In the genomic region with DNA sequence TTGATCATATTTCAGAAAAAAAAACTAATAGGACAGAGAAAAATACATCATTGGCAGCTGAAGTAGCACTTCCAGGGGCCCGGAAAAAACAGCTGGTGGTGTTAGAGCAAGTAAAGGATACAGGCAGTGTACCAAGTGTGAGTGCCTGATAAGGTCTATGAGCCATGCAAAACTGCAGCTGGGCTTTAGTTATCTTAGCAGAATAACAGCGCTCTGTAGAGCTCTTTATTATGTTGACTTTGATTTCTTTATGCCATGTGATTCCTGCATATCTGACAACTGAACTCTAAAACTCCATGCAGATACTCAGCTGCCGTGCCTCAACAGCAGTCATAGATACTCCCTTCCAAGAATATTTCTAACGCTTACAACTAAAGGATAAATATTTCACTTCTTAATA, we compare ENCODE assay signal across 31 cellular contexts.
"Had no signal": no experiment of that assay in that cellular context is flagged by ENCODE, and none has a peak within 500 bp of the region (broad histone marks: within the 10 kb centered on the region; RNA-seq: fewer than 3 reads in every experiment).

No MANE protein-coding gene starts in this region.

- FAIRE-seq: colon, TTC549 had no signal

- DNase-seq: activated B cell treated with CpG ODN at 0.5 μM for 24 hours; activated CD4-positive, alpha-beta memory T cell treated with anti-CD3 and anti-CD28 coated beads for 36 hours; activated CD4-positive, alpha-beta T cell treated with anti-CD3 and anti-CD28 coated beads, Interleukin-2, amount 10 ng/mL, durations not matched to agents 24 days and 14 days; activated CD8-positive, alpha-beta memory T cell treated with anti-CD3 and anti-CD28 coated beads, Interleukin-2, amount 10 ng/mL, durations not matched to agents 7 days and 5 days; activated CD8-positive, alpha-beta memory T cell treated with anti-CD3 and anti-CD28 coated beads, Interleukin-2, amount 50 U/mL, for 4 hours; activated CD8-positive, alpha-beta T cell treated with anti-CD3 and anti-CD28 coated beads, Interleukin-2, amount 10 ng/mL, durations not matched to agents 7 days and 5 days; activated effector memory CD4-positive, alpha-beta T cell treated with anti-CD3 and anti-CD28 coated beads, Interleukin-2, amount 50 U/mL, for 16 hours; activated naive CD4-positive, alpha-beta T cell treated with anti-CD3 and anti-CD28 coated beads for 36 hours; activated naive CD8-positive, alpha-beta T cell treated with anti-CD3 and anti-CD28 coated beads for 36 hours; activated naive CD8-positive, alpha-beta T cell treated with anti-CD3 and anti-CD28 coated beads, Interleukin-2, amount 50 U/mL, for 24 hours; activated T-cell treated with anti-CD3 and anti-CD28 coated beads, Interleukin-2, amount 50 U/mL, for 1 hour; activated T-cell treated with anti-CD3 and anti-CD28 coated beads, Interleukin-2, amount 50 U/mL, for 48 hours; adrenal gland; amygdala; aorta; body of pancreas; caudate nucleus; cortex of kidney; dermis blood vessel endothelial cell; effector CD4-positive, alpha-beta T cell; effector memory CD8-positive, alpha-beta T cell; erythroblast; foreskin melanocyte; T-helper 1 cell; T-helper 2 cell; WERI-Rb-1 had no signal

- H3K27ac ChIP-seq: adrenal gland, body of pancreas, esophagus muscularis mucosa, gastroesophageal sphincter, WERI-Rb-1 had no signal

- H3K9me3 ChIP-seq: adrenal gland, body of pancreas, esophagus muscularis mucosa, gastroesophageal sphincter had no signal

- ATAC-seq: activated CD4-positive, CD25-positive, alpha-beta regulatory T cell treated with anti-CD3 and anti-CD28 coated beads, Interleukin-2, amount 50 U/mL, for 24 hours; activated CD8-positive, alpha-beta memory T cell treated with anti-CD3 and anti-CD28 coated beads, Interleukin-2, amount 10 ng/mL, durations not matched to agents 7 days and 5 days; activated CD8-positive, alpha-beta T cell treated with anti-CD3 and anti-CD28 coated beads, Interleukin-2, amount 10 ng/mL, durations not matched to agents 7 days and 5 days; activated naive CD8-positive, alpha-beta T cell treated with anti-CD3 and anti-CD28 coated beads, Interleukin-2, amount 50 U/mL, for 24 hours; body of pancreas; effector memory CD8-positive, alpha-beta T cell; gastroesophageal sphincter had no signal

- H3K27me3 ChIP-seq: adrenal gland, body of pancreas, esophagus muscularis mucosa, gastroesophageal sphincter had no signal

- H3K4me3 ChIP-seq: adrenal gland, body of pancreas, esophagus muscularis mucosa, gastroesophageal sphincter had no signal

- H3K36me3 ChIP-seq: adrenal gland, esophagus muscularis mucosa, gastroesophageal sphincter, WERI-Rb-1 had no signal

- H3K4me1 ChIP-seq: adrenal gland, body of pancreas, esophagus muscularis mucosa, gastroesophageal sphincter had no signal
